Comparison of ENCODE assay signal across 29 cellular contexts in the genomic region with DNA sequence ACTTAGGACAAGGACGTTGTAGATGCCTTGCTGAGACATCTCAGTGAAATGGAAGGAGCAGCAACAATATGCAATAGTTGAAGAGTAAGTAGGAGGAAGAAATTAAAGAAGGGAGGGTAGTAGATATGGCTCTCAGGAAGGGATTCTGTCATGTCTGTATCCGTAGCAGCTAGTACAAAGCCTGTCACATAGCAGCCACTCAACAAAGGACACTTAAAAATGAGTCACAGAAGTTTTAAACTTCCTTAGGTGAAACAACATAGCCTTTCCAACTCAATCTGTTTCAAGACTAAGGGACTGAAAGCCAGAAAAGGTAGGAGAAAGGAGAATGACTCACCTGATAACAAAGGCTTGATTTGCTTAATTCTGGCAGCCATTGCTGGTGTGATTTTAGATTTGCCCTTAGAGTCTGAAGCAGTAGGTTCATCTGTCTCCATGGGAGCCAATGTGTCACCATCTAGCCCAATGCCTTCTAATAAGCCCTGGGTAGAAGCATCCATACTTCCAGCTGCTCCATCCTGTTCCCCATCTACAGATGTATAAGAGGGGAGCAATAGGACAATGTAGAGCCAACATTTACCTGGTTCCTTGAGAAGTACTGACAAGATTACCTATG.
A peak's percentile ranks its signal among the peaks of the same experiment; 100 is the strongest.
DNase-seq lines count a peak whose midpoint lies in the region; ATAC-seq and TF ChIP-seq lines count a peak whose summit lies in the region.
"Had no signal": no experiment of that assay in that cellular context is flagged by ENCODE, and none has a peak within 500 bp of the region (broad histone marks: within the 10 kb centered on the region; RNA-seq: fewer than 3 reads in every experiment).

No MANE protein-coding gene starts in this region.

- no peak overlapping the region for H3K27ac ChIP-seq in esophagus muscularis mucosa (replicated peaks in 1 of 4)
- H3K27ac ChIP-seq: BLaER1 treated with 17β-estradiol and CSF1 and Interleukin-3, amounts not matched to agents 10 nM and 100 nM; gastroesophageal sphincter; neural progenitor cell; parathyroid adenoma had no signal

- no peaks in the 10 kb centered on the region for H3K9me3 Mint-ChIP-seq in activated T-cell treated with anti-CD3 and anti-CD28 coated beads, Interleukin-2, amount 50 U/mL, for 4 hours
- no peaks in the 10 kb centered on the region for H3K9me3 Mint-ChIP-seq in HFFc6
- H3K9me3 Mint-ChIP-seq in activated naive CD8-positive, alpha-beta T cell treated with anti-CD3 and anti-CD28 coated beads for 36 hours: no peaks in the 10 kb centered on the region
- H3K9me3 Mint-ChIP-seq: dendritic cell treated with granulocyte-macrophage colony-stimulating factor and Interleukin-4, amounts not matched to agents 40 ng/mL and 50 ng/mL, for 4 days; memory B cell; neural progenitor cell had no signal

- intact Hi-C loops in esophagus muscularis mucosa (cut with DNase I): no loop called here

- no peaks in the 10 kb centered on the region for H3K27me3 Mint-ChIP-seq in activated T-cell treated with anti-CD3 and anti-CD28 coated beads, Interleukin-2, amount 50 U/mL, for 4 hours (ENCODE audit: low read depth)
- H3K27me3 Mint-ChIP-seq in HFFc6 (ENCODE audit: insufficient read depth): no peaks in the 10 kb centered on the region
- H3K27me3 Mint-ChIP-seq in activated naive CD8-positive, alpha-beta T cell treated with anti-CD3 and anti-CD28 coated beads for 36 hours: no peaks in the 10 kb centered on the region
- H3K27me3 Mint-ChIP-seq: dendritic cell treated with granulocyte-macrophage colony-stimulating factor and Interleukin-4, amounts not matched to agents 40 ng/mL and 50 ng/mL, for 4 days; memory B cell had no signal

- no peak for DNase-seq in activated T-cell treated with anti-CD3 and anti-CD28 coated beads, Interleukin-2, amount 50 U/mL, for 4 hours
- no peak for DNase-seq in activated T-cell treated with anti-CD3 and anti-CD28 coated beads, Interleukin-2, amount 50 U/mL, for 1 hour
- no peak for DNase-seq in HFFc6
- DNase-seq in activated naive CD8-positive, alpha-beta T cell treated with anti-CD3 and anti-CD28 coated beads for 36 hours: no peak
- DNase-seq in kidney tubule cell (ENCODE audit: low spot score): peak; percentile 29
- DNase-seq in GM19240 (ENCODE audit: insufficient read length, low spot score): no peak
- DNase-seq in esophagus muscularis mucosa (ENCODE audit: extremely low spot score): no peak
- DNase-seq: activated CD4-positive, alpha-beta T cell treated with anti-CD3 and anti-CD28 coated beads for 48 hours; activated CD8-positive, alpha-beta memory T cell treated with anti-CD3 and anti-CD28 coated beads, Interleukin-2, amount 50 U/mL, for 4 hours; anterior cingulate cortex; central memory CD4-positive, alpha-beta T cell; COR-L47; DMS79; GDM1; hippocampal formation; left colon; NCI-H1092 treated with DMSO at 0.1 percent for 48 hours; NCI-H187; NCI-H69; small intestine; stimulated activated CD4-positive, alpha-beta T cell treated with anti-CD3 and anti-CD28 coated beads, Interleukin-1b, Interleukin-23, amount 100 ng/mL, for 48 hours; T-helper 1 cell had no signal

- 61% methylated on average over 2 of the region's 2 CpGs for WGBS in esophagus muscularis mucosa

- H3K4me3 Mint-ChIP-seq in activated T-cell treated with anti-CD3 and anti-CD28 coated beads, Interleukin-2, amount 50 U/mL, for 4 hours: no peak overlapping the region
- H3K4me3 Mint-ChIP-seq in HFFc6: no peak overlapping the region
- no peak overlapping the region for H3K4me3 Mint-ChIP-seq in activated naive CD8-positive, alpha-beta T cell treated with anti-CD3 and anti-CD28 coated beads for 36 hours
- H3K4me3 Mint-ChIP-seq: dendritic cell treated with granulocyte-macrophage colony-stimulating factor and Interleukin-4, amounts not matched to agents 40 ng/mL and 50 ng/mL, for 4 days; memory B cell; neural progenitor cell had no signal

- H3K27me3 ChIP-seq in esophagus muscularis mucosa: no peaks in the 10 kb centered on the region
- H3K27me3 ChIP-seq: gastroesophageal sphincter, neural progenitor cell had no signal

- no peak overlapping the region for H3K4me3 ChIP-seq in esophagus muscularis mucosa
- H3K4me3 ChIP-seq: BLaER1 treated with 17β-estradiol and CSF1 and Interleukin-3, amounts not matched to agents 10 nM and 100 nM; gastroesophageal sphincter; neural progenitor cell had no signal

- no peak for TF ChIP-seq EP300 in esophagus muscularis mucosa (IDR thresholded peaks at IDR 0.05)

- peaks cover 24% of the 10 kb centered on the region for H3K36me3 Mint-ChIP-seq in activated T-cell treated with anti-CD3 and anti-CD28 coated beads, Interleukin-2, amount 50 U/mL, for 4 hours (ENCODE audit: insufficient read depth)
- peaks cover 8% of the 10 kb centered on the region for H3K36me3 Mint-ChIP-seq in HFFc6 (ENCODE audit: low read depth)
- H3K36me3 Mint-ChIP-seq in activated naive CD8-positive, alpha-beta T cell treated with anti-CD3 and anti-CD28 coated beads for 36 hours: peaks cover 12% of the 10 kb centered on the region

- no peaks in the 10 kb centered on the region for H3K4me1 ChIP-seq in esophagus muscularis mucosa
- H3K4me1 ChIP-seq: gastroesophageal sphincter, neural progenitor cell had no signal

- peak overlapping the region; percentile 27; the same call in 1 of the 2 replicates for H3K27ac Mint-ChIP-seq in HFFc6
- peak overlapping the region; percentile 78 for H3K27ac Mint-ChIP-seq in activated naive CD8-positive, alpha-beta T cell treated with anti-CD3 and anti-CD28 coated beads for 36 hours
- H3K27ac Mint-ChIP-seq: dendritic cell treated with granulocyte-macrophage colony-stimulating factor and Interleukin-4, amounts not matched to agents 40 ng/mL and 50 ng/mL, for 4 days; memory B cell; neural progenitor cell had no signal

- TF ChIP-seq CTCF in HFFc6 (IDR thresholded peaks at IDR 0.05) (no peak), esophagus muscularis mucosa (IDR thresholded peaks at IDR 0.05) (no peak)

- H3K36me3 ChIP-seq in esophagus muscularis mucosa: peaks cover 17 to 79% (median 47%) of the 10 kb centered on the region in 4 donors

- no peak for TF ChIP-seq POLR2A in esophagus muscularis mucosa (IDR thresholded peaks at IDR 0.05; ENCODE audit: low read depth)

- no peaks in the 10 kb centered on the region for H3K9me3 ChIP-seq in esophagus muscularis mucosa
- H3K9me3 ChIP-seq: BLaER1 treated with 17β-estradiol and CSF1 and Interleukin-3, amounts not matched to agents 10 nM and 100 nM; gastroesophageal sphincter had no signal

- peaks cover 9% of the 10 kb centered on the region for H3K4me1 Mint-ChIP-seq in activated T-cell treated with anti-CD3 and anti-CD28 coated beads, Interleukin-2, amount 50 U/mL, for 4 hours (ENCODE audit: low read depth)
- H3K4me1 Mint-ChIP-seq in HFFc6 (ENCODE audit: low read depth): peaks cover 10% of the 10 kb centered on the region
- peaks cover 18% of the 10 kb centered on the region for H3K4me1 Mint-ChIP-seq in activated naive CD8-positive, alpha-beta T cell treated with anti-CD3 and anti-CD28 coated beads for 36 hours
- H3K4me1 Mint-ChIP-seq: neural progenitor cell had no signal

- ATAC-seq in activated T-cell treated with anti-CD3 and anti-CD28 coated beads, Interleukin-2, amount 50 U/mL, for 4 hours: peak; percentile 28 to 46
- no peak for ATAC-seq in HG03108 (IDR thresholded peaks at IDR 0.05; ENCODE audit: unreplicated experiment)
- ATAC-seq: gastroesophageal sphincter, left colon had no signal
